ENCODE assay signal across 23 cellular contexts in genomic region chr17:80272366-80272765, GRCh38. TPM values are rescaled to one million over a fixed set of nuclear protein-coding genes. Genes with fewer than 3 reads are reported as not detected.
A peak's percentile ranks its signal among the peaks of the same experiment; 100 is the strongest.
DNase-seq lines count a peak whose midpoint lies in the region; ATAC-seq, FAIRE-seq and TF ChIP-seq lines count a peak whose summit lies in the region.
"Had no signal": no experiment of that assay in that cellular context is flagged by ENCODE, and none has a peak within 500 bp of the region (broad histone marks: within the 10 kb centered on the region; RNA-seq: fewer than 3 reads in every experiment).

No MANE protein-coding gene starts in this region.

- H3K9ac ChIP-seq in kidney (ENCODE audit: low read length in 2 of 2), result no peak overlapping the region

- DNase-seq in DMS 273 (lab: John Stamatoyannopoulos, UW; ENCODE audit: unreplicated experiment) (peak; percentile 36), DMS 273 treated with DMSO at 0.1 percent for 48 hours (lab: John Stamatoyannopoulos, UW) (no peak), A172 (ENCODE audit: low spot score) (no peak), kidney (no peak)
- no peak for DNase-seq in stimulated activated naive CD8-positive, alpha-beta T cell treated with anti-CD3 and anti-CD28 coated beads, Interleukin-15, amount 100 ng/mL, for 72 hours
- no peak for DNase-seq in stimulated activated naive CD8-positive, alpha-beta T cell treated with anti-CD3 and anti-CD28 coated beads, Interleukin-15, Interleukin-2, amounts not matched to agents 100 U/mL and 50 U/mL, for 24 hours
- no peak for DNase-seq in activated T-helper 1 cell treated with anti-CD3 and anti-CD28 coated beads, Interleukin-12 subunit alpha, Interleukin-12 subunit beta, Interleukin-2, Interleukin-4 antibody, amounts not matched to agents 30 ng/mL and 10 ng/mL and 1 ng/mL, durations not matched to agents 14 hours and 24 hours and 36 hours (ENCODE audit: low spot score)
- DNase-seq: activated CD4-positive, alpha-beta T cell treated with anti-CD3 and anti-CD28 coated beads for 1 hour; body of pancreas; cerebellar nuclear complex; COR-L47; Kasumi-1; NCI-H1694 treated with DMSO at 0.1 percent for 48 hours; NCI-H2227 treated with DMSO at 0.1 percent for 48 hours; PC-3; SIG-M5; stimulated activated CD8-positive, alpha-beta memory T cell treated with anti-CD3 and anti-CD28 coated beads, Interleukin-4, amount 100 ng/mL, for 48 hours had no signal

- H3K36me3 ChIP-seq in thymus (ENCODE audit: control insufficient read depth, insufficient read depth), result peaks cover 47% of the 10 kb centered on the region
- peaks cover 4 to 16% of the 10 kb centered on the region in 2 donors for H3K36me3 ChIP-seq in kidney (ENCODE audit: control insufficient read depth in 1 of 2, insufficient read depth in 2 of 2, low read length in 2 of 2)
- H3K36me3 ChIP-seq: HAP-1 had no signal

- no peaks in the 10 kb centered on the region for H3K27me3 ChIP-seq in thymus (ENCODE audit: control insufficient read depth, insufficient read depth)
- H3K27me3 ChIP-seq: body of pancreas, neutrophil had no signal

- H3K27ac ChIP-seq in thymus (ENCODE audit: low read depth) (peak overlapping the region; percentile 13), kidney (ENCODE audit: low read depth in 2 of 2, low read length in 2 of 2) (no peak overlapping the region)
- H3K27ac ChIP-seq: 22Rv1, body of pancreas, neutrophil had no signal

- H3K4me1 ChIP-seq in thymus (ENCODE audit: control insufficient read depth, insufficient read depth, low read length) (peaks cover 5% of the 10 kb centered on the region), kidney (ENCODE audit: control insufficient read depth in 1 of 2, insufficient read depth in 1 of 2, low read depth in 1 of 2, low read length in 2 of 2) (peaks cover 10 to 16% of the 10 kb centered on the region in 2 donors)
- H3K4me1 ChIP-seq: body of pancreas, HAP-1 had no signal

- 97% methylated on average over 10 of the region's 10 CpGs for WGBS in thymus

- no peaks in the 10 kb centered on the region for H3K9me3 ChIP-seq in thymus (ENCODE audit: control insufficient read depth)
- H3K9me3 ChIP-seq in kidney (ENCODE audit: control insufficient read depth in 1 of 2, low read length in 2 of 2), result no peaks in the 10 kb centered on the region
- H3K9me3 ChIP-seq: body of pancreas, HAP-1, neutrophil had no signal

- intact Hi-C loops in activated T-helper 1 cell treated with anti-CD3 and anti-CD28 coated beads, Interleukin-12 subunit alpha, Interleukin-12 subunit beta, Interleukin-2, Interleukin-4 antibody, amounts not matched to agents 30 ng/mL and 10 ng/mL and 1 ng/mL, durations not matched to agents 14 hours and 24 hours and 36 hours (cut with micrococcal nuclease), result no loop called here
- intact Hi-C loops in kidney (cut with DNase I), result no loop called here

- H3K27ac Mint-ChIP-seq in stimulated activated naive CD8-positive, alpha-beta T cell treated with anti-CD3 and anti-CD28 coated beads, Interleukin-15, amount 100 ng/mL, for 72 hours, result peak overlapping the region; percentile 12 to 95
- peak overlapping the region; percentile 42 for H3K27ac Mint-ChIP-seq in activated T-helper 1 cell treated with anti-CD3 and anti-CD28 coated beads, Interleukin-12 subunit alpha, Interleukin-12 subunit beta, Interleukin-2, Interleukin-4 antibody, amounts not matched to agents 30 ng/mL and 10 ng/mL and 1 ng/mL, durations not matched to agents 14 hours and 24 hours and 36 hours

- peaks cover 47% of the 10 kb centered on the region for H3K4me1 Mint-ChIP-seq in stimulated activated naive CD8-positive, alpha-beta T cell treated with anti-CD3 and anti-CD28 coated beads, Interleukin-15, amount 100 ng/mL, for 72 hours
- H3K4me1 Mint-ChIP-seq in activated T-helper 1 cell treated with anti-CD3 and anti-CD28 coated beads, Interleukin-12 subunit alpha, Interleukin-12 subunit beta, Interleukin-2, Interleukin-4 antibody, amounts not matched to agents 30 ng/mL and 10 ng/mL and 1 ng/mL, durations not matched to agents 14 hours and 24 hours and 36 hours (ENCODE audit: low read depth), result peaks cover 32% of the 10 kb centered on the region

- H3K4me3 Mint-ChIP-seq in stimulated activated naive CD8-positive, alpha-beta T cell treated with anti-CD3 and anti-CD28 coated beads, Interleukin-15, amount 100 ng/mL, for 72 hours, result no peak overlapping the region
- peak overlapping the region; percentile 32 for H3K4me3 Mint-ChIP-seq in activated T-helper 1 cell treated with anti-CD3 and anti-CD28 coated beads, Interleukin-12 subunit alpha, Interleukin-12 subunit beta, Interleukin-2, Interleukin-4 antibody, amounts not matched to agents 30 ng/mL and 10 ng/mL and 1 ng/mL, durations not matched to agents 14 hours and 24 hours and 36 hours

- no peak for TF ChIP-seq CTCF in kidney (IDR thresholded peaks at IDR 0.05; ENCODE audit: borderline replicate concordance, extremely low read depth, insufficient read depth)

- FAIRE-seq in kidney (lab: Jason Lieb, UNC), result no peak
- FAIRE-seq: keratinocyte had no signal

- peaks cover 0 to 6% of the 10 kb centered on the region in 2 donors for H3K9me3 Mint-ChIP-seq in stimulated activated naive CD8-positive, alpha-beta T cell treated with anti-CD3 and anti-CD28 coated beads, Interleukin-15, amount 100 ng/mL, for 72 hours
- no peaks in the 10 kb centered on the region for H3K9me3 Mint-ChIP-seq in activated T-helper 1 cell treated with anti-CD3 and anti-CD28 coated beads, Interleukin-12 subunit alpha, Interleukin-12 subunit beta, Interleukin-2, Interleukin-4 antibody, amounts not matched to agents 30 ng/mL and 10 ng/mL and 1 ng/mL, durations not matched to agents 14 hours and 24 hours and 36 hours

- H3K4me3 ChIP-seq in thymus (ENCODE audit: low read length) (no peak overlapping the region), kidney (ENCODE audit: low read length in 2 of 2) (no peak overlapping the region)
- H3K4me3 ChIP-seq: body of pancreas, HAP-1, lung had no signal

- no peaks in the 10 kb centered on the region for H3K27me3 Mint-ChIP-seq in stimulated activated naive CD8-positive, alpha-beta T cell treated with anti-CD3 and anti-CD28 coated beads, Interleukin-15, amount 100 ng/mL, for 72 hours
- no peaks in the 10 kb centered on the region for H3K27me3 Mint-ChIP-seq in activated T-helper 1 cell treated with anti-CD3 and anti-CD28 coated beads, Interleukin-12 subunit alpha, Interleukin-12 subunit beta, Interleukin-2, Interleukin-4 antibody, amounts not matched to agents 30 ng/mL and 10 ng/mL and 1 ng/mL, durations not matched to agents 14 hours and 24 hours and 36 hours (ENCODE audit: insufficient read depth)

- H3K36me3 Mint-ChIP-seq in activated T-helper 1 cell treated with anti-CD3 and anti-CD28 coated beads, Interleukin-12 subunit alpha, Interleukin-12 subunit beta, Interleukin-2, Interleukin-4 antibody, amounts not matched to agents 30 ng/mL and 10 ng/mL and 1 ng/mL, durations not matched to agents 14 hours and 24 hours and 36 hours (ENCODE audit: low read depth), result peaks cover 38% of the 10 kb centered on the region

- ATAC-seq in stimulated activated naive CD8-positive, alpha-beta T cell treated with anti-CD3 and anti-CD28 coated beads, Interleukin-15, amount 100 ng/mL, for 72 hours, result peak; percentile 11
- ATAC-seq in stimulated activated naive CD8-positive, alpha-beta T cell treated with anti-CD3 and anti-CD28 coated beads, Interleukin-15, Interleukin-2, amounts not matched to agents 100 U/mL and 50 U/mL, for 24 hours, result no peak
- ATAC-seq: body of pancreas, PC-3 had no signal

RNA-seq across cellular contexts. Expression of gene RNF213, which starts 11.7 kb away (rescaled TPM):
- 282 and 290 TPM in 2 replicates for total RNA-seq in activated T-helper 1 cell treated with anti-CD3 and anti-CD28 coated beads, Interleukin-12 subunit alpha, Interleukin-12 subunit beta, Interleukin-2, Interleukin-4 antibody, amounts not matched to agents 30 ng/mL and 10 ng/mL and 1 ng/mL, durations not matched to agents 14 hours and 24 hours and 36 hours
- polyA plus RNA-seq in thymus, result 114 TPM
- total RNA-seq in A172 (2014; rRNA removed; shearing (Covaris generic)), result 63.3 and 66.2 TPM in 2 replicates
- 276 TPM for total RNA-seq in kidney
- 43.4 TPM for polyA plus RNA-seq in kidney (ENCODE audit: insufficient read depth, low read depth, low replicate concordance)

RNA-seq across cellular contexts. Expression of gene SLC26A11, which starts 52.1 kb away (rescaled TPM):
- 5.5 and 5.9 TPM in 2 replicates for total RNA-seq in activated T-helper 1 cell treated with anti-CD3 and anti-CD28 coated beads, Interleukin-12 subunit alpha, Interleukin-12 subunit beta, Interleukin-2, Interleukin-4 antibody, amounts not matched to agents 30 ng/mL and 10 ng/mL and 1 ng/mL, durations not matched to agents 14 hours and 24 hours and 36 hours
- polyA plus RNA-seq in thymus (17.4 TPM), kidney (ENCODE audit: insufficient read depth, low read depth, low replicate concordance) (11.3 TPM)
- 6.4 and 6.9 TPM in 2 replicates for total RNA-seq in A172 (2014; rRNA removed; shearing (Covaris generic))
- 24.5 TPM for total RNA-seq in kidney

RNA-seq across cellular contexts. Expression of gene SGSH, which starts 52.2 kb away (rescaled TPM):
- total RNA-seq in activated T-helper 1 cell treated with anti-CD3 and anti-CD28 coated beads, Interleukin-12 subunit alpha, Interleukin-12 subunit beta, Interleukin-2, Interleukin-4 antibody, amounts not matched to agents 30 ng/mL and 10 ng/mL and 1 ng/mL, durations not matched to agents 14 hours and 24 hours and 36 hours, result 20.1 and 22.2 TPM in 2 replicates
- 38.9 TPM for polyA plus RNA-seq in thymus
- total RNA-seq in A172 (2014; rRNA removed; shearing (Covaris generic)), result 13.9 and 16.5 TPM in 2 replicates
- total RNA-seq in kidney, result 63.2 TPM
- polyA plus RNA-seq in kidney (ENCODE audit: insufficient read depth, low read depth, low replicate concordance), result 25.9 TPM
